7 cellular contexts compared by ENCODE assay signal in the genomic region with DNA sequence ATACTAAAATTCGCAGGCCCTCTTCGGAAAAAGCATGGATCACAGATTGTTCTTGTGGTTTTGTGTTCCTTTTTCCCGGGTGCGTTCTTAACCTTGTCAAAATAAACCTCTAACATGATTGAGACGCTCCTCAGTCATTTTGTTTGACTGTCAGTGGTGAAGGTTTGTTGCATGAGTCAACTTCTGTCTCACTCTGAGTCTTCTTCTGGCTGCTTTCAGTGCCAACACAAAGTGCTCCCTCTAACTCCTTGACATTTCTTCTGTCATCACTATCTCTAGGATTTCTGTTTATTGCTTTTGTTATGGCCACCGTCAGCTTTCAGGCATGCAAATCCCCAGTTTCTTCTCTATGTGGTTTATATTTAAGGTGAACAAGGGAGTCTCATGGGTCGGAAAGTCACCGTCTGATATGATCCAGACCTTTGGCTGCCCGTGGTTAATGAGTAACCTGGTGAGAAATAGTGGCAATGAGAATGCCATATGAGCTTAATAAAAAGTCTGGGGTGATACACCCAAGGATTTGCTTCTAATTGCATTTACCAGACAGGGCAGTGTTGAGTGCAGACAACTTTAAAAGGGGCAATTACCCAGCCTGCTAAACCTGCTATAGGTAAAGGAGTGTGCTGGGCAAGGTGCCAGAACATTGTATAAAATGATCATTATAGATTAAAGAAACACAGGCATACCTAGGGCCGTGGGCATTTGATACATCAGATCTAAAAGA.
DNase-seq lines count a peak whose midpoint lies in the region; ATAC-seq, FAIRE-seq and TF ChIP-seq lines count a peak whose summit lies in the region.
"Not testable (repeated sequence)": the region's sequence is repeated elsewhere in the genome, so short reads cannot be mapped to it uniquely, and the experiment has no call there.

No MANE protein-coding gene starts in this region.

- intact Hi-C loops in HCT116 (cut with micrococcal nuclease); body of pancreas (cut with DNase I); right cardiac atrium (cut with DNase I); right lobe of liver (cut with DNase I): not testable (repeated sequence)

- H3K4me2 ChIP-seq in HCT116 (ENCODE audit: low read length): not testable (repeated sequence)

- RAD21 ChIA-PET in HCT116 (lab: Charles Lee; ENCODE audit: low non-redundant PET in 1 of 2, low total read pairs in 2 of 2, uncharacterized antibody in 2 of 2, unreplicated experiment in 2 of 2): not testable (repeated sequence)

- TF ChIP-seq POLR2A in HCT116 (IDR thresholded peaks at IDR 0.05; ENCODE audit: borderline replicate concordance, extremely low read depth, insufficient read depth, insufficient read length); body of pancreas (IDR thresholded peaks at IDR 0.05); gastroesophageal sphincter (IDR thresholded peaks at IDR 0.05); right lobe of liver (IDR thresholded peaks at IDR 0.05): not testable (repeated sequence)

- H2AFZ ChIP-seq in HCT116 (ENCODE audit: low read depth, low read length, poor library complexity, severe bottlenecking): not testable (repeated sequence)

- CTCF ChIA-PET in HCT116 (lab: Charles Lee): not testable (repeated sequence)

- not testable (repeated sequence) for H3K4me3 ChIP-seq in HCT116 (replicated peaks in 1 of 2; ENCODE audit: low read depth in 1 of 2, low read length in 2 of 2); body of pancreas; gastroesophageal sphincter; right cardiac atrium (ENCODE audit: low read length); right lobe of liver; small intestine (ENCODE audit: low read depth in 1 of 2, low read length in 2 of 2)

- H3K79me2 ChIP-seq in HCT116 (ENCODE audit: insufficient read depth, low read length): not testable (repeated sequence)

- not testable (repeated sequence) for BruUV-seq in HCT116 (replicated peaks; lab: Mats Ljungman, UMichigan)

- not testable (repeated sequence) for H3K9me2 ChIP-seq in HCT116 (ENCODE audit: insufficient read depth)

- not testable (repeated sequence) for H3K9me3 ChIP-seq in HCT116 (ENCODE audit: control insufficient read depth in 1 of 2, insufficient read depth in 1 of 2, low read depth in 1 of 2, low read length in 2 of 2); body of pancreas; gastroesophageal sphincter; right cardiac atrium (ENCODE audit: control insufficient read depth, low read length); right lobe of liver; small intestine (ENCODE audit: control insufficient read depth, low read depth)

- not testable (repeated sequence) for TF ChIP-seq RAD21 in HCT116 (IDR thresholded peaks at IDR 0.05; ENCODE audit: low read depth)

- TF ChIP-seq EP300 in gastroesophageal sphincter (IDR thresholded peaks at IDR 0.05): not testable (repeated sequence)

- H3K27ac ChIP-seq in HCT116 (ENCODE audit: low read depth, low read length); body of pancreas; gastroesophageal sphincter; right cardiac atrium (ENCODE audit: low read length); right lobe of liver; small intestine (ENCODE audit: low read depth in 1 of 2, low read length in 1 of 2): not testable (repeated sequence)

- not testable (repeated sequence) for TF ChIP-seq CTCF in HCT116 (IDR thresholded peaks at IDR 0.05 in 2 of 3, conservative IDR thresholded peaks at IDR 0.05 in 1 of 3; ENCODE audit: borderline replicate concordance in 1 of 3, insufficient read depth in 1 of 3, low read depth in 2 of 3, low read length in 2 of 3); body of pancreas (IDR thresholded peaks at IDR 0.05); gastroesophageal sphincter (IDR thresholded peaks at IDR 0.05); right lobe of liver (IDR thresholded peaks at IDR 0.05)

- ATAC-seq in HCT116 (peak; percentile 81), body of pancreas (peak; percentile 75), gastroesophageal sphincter (peak; percentile 16), right cardiac atrium (peak; percentile 47 to 51), right lobe of liver (peak; percentile 95 to 98 (median 98))

- 9% methylated on average over 1 of the region's 10 CpGs; no CpG with 5 or more reads in 1 of the 2 donors for WGBS in body of pancreas, 2 donors
- no CpG with 5 or more reads among the region's 10 CpGs for WGBS in gastroesophageal sphincter (ENCODE audit: low coverage in 1 of 2), 2 donors
- WGBS in right cardiac atrium: 51% methylated on average over 5 of the region's 10 CpGs
- WGBS in right lobe of liver (ENCODE audit: insufficient coverage, low coverage, low lambda C conversion rate, missing lambda C conversion rate): no CpG with 5 or more reads among the region's 10 CpGs
- 0 to 40% (median 8%) methylated on average over 2 to 5 of the region's 10 CpGs for WGBS in small intestine, 3 donors

- H3K4me1 ChIP-seq in HCT116 (ENCODE audit: control insufficient read depth in 1 of 2, insufficient read depth in 2 of 2, low read length in 2 of 2); body of pancreas; gastroesophageal sphincter; right cardiac atrium (ENCODE audit: control insufficient read depth, insufficient read depth, low read length); right lobe of liver; small intestine (ENCODE audit: control insufficient read depth in 2 of 2, insufficient read depth in 1 of 2, low read depth in 1 of 2, low read length in 1 of 2): not testable (repeated sequence)

- POLR2A ChIA-PET in HCT116 (lab: Charles Lee): not testable (repeated sequence)

- peak; percentile 98 for FAIRE-seq in RCC 7860 (lab: Jason Lieb, UNC)
- FAIRE-seq in small intestine (lab: Jason Lieb, UNC): peak; percentile 23

- not testable (repeated sequence) for DNase-seq in HCT116 (ENCODE audit: low read depth, low spot score); RCC 7860 (ENCODE audit: low spot score); body of pancreas; right cardiac atrium; right lobe of liver; small intestine

- H3K36me3 ChIP-seq in HCT116 (ENCODE audit: control insufficient read depth in 1 of 2, insufficient read depth in 2 of 2, low read length in 2 of 2); body of pancreas (replicated peaks in 1 of 2; ENCODE audit: insufficient read depth in 1 of 2, low read depth in 2 of 2); gastroesophageal sphincter; right lobe of liver; small intestine (ENCODE audit: control insufficient read depth in 2 of 2, insufficient read depth in 2 of 2, low read length in 2 of 2): not testable (repeated sequence)

- H4K20me1 ChIP-seq in HCT116 (ENCODE audit: insufficient read depth): not testable (repeated sequence)

- not testable (repeated sequence) for H3K9ac ChIP-seq in HCT116 (ENCODE audit: low read length)

- H3K27me3 ChIP-seq in HCT116 (ENCODE audit: insufficient read depth, low read length); body of pancreas; gastroesophageal sphincter; right cardiac atrium (ENCODE audit: control insufficient read depth, insufficient read depth); right lobe of liver; small intestine (ENCODE audit: control insufficient read depth in 2 of 2, insufficient read depth in 2 of 2, low read length in 2 of 2): not testable (repeated sequence)

Comparison
In these comparisons a context has a peak if more than half of its experiments do, and no peak if none do; other contexts are left out.
1. ATAC-seq: peak in every context shown above with its lines; median percentile 98 in right lobe of liver; 81 in HCT116; 75 in body of pancreas; 49 in right cardiac atrium; 16 in gastroesophageal sphincter.